Comparison of ENCODE assay signal across 28 cellular contexts in genomic region chrX:109685656-109686078, GRCh38. TPM values are rescaled to one million over a fixed set of nuclear protein-coding genes. Genes with fewer than 3 reads are reported as not detected.
DNase-seq lines count a peak whose midpoint lies in the region; ATAC-seq, FAIRE-seq and TF ChIP-seq lines count a peak whose summit lies in the region.
"Had no signal": no experiment of that assay in that cellular context is flagged by ENCODE, and none has a peak within 500 bp of the region (broad histone marks: within the 10 kb centered on the region; RNA-seq: fewer than 3 reads in every experiment).

No MANE protein-coding gene starts in this region.

- TF ChIP-seq CTCF in PC-9 (conservative IDR thresholded peaks at IDR 0.05) = no peak

- no peaks in the 10 kb centered on the region for H3K27me3 Mint-ChIP-seq in activated CD4-positive, alpha-beta T cell treated with anti-CD3 and anti-CD28 coated beads, Interleukin-2, amount 10 ng/mL, durations not matched to agents 24 days and 14 days
- no peaks in the 10 kb centered on the region for H3K27me3 Mint-ChIP-seq in central memory CD8-positive, alpha-beta T cell
- H3K27me3 Mint-ChIP-seq: progenitor cell of endocrine pancreas had no signal

- H3K27me3 ChIP-seq in PC-9 (ENCODE audit: insufficient read depth, low read depth) = no peaks in the 10 kb centered on the region
- H3K27me3 ChIP-seq: BE2C, gastrocnemius medialis, neural progenitor cell, upper lobe of right lung had no signal

- no TSS peak for BruUV-seq in PC-9 (replicated peaks; lab: Mats Ljungman, UMichigan)

- no peak overlapping the region for H3K4me3 ChIP-seq in PC-9
- H3K4me3 ChIP-seq: gastrocnemius medialis, mucosa of descending colon, neural progenitor cell, SK-N-MC, skin epidermis, upper lobe of right lung had no signal

- H3F3A ChIP-seq in PC-9 (ENCODE audit: insufficient read depth, low read depth) = no peaks in the 10 kb centered on the region

- FAIRE-seq in GM18507 (lab: Jason Lieb, UNC) = peak; percentile 57
- FAIRE-seq: A204.1, islet of Langerhans had no signal

- no peak overlapping the region for H2AFZ ChIP-seq in PC-9
- H2AFZ ChIP-seq: neural progenitor cell had no signal

- intact Hi-C loops in activated CD4-positive, alpha-beta T cell treated with anti-CD3 and anti-CD28 coated beads, Interleukin-2, amount 10 ng/mL, durations not matched to agents 24 days and 14 days (cut with micrococcal nuclease) = loop anchor here (5.0 kb wide), 1 partner anchor 47 kb away; the partner anchor contains the start of gene ACSL4
- intact Hi-C loops in PC-9 (cut with micrococcal nuclease; ENCODE audit: unreplicated experiment) = no loop called here

- H3K36me3 ChIP-seq in PC-9 (ENCODE audit: low read depth) = peaks cover 5% of the 10 kb centered on the region; the same call in 1 of the 2 replicates
- H3K36me3 ChIP-seq: BE2C, gastrocnemius medialis, neural progenitor cell had no signal

- CTCF ChIA-PET in PC-9 (lab: Charles Lee) = no interaction called here

- POLR2A ChIA-PET in PC-9 (lab: Charles Lee; ENCODE audit: unreplicated experiment) = no interaction called here

- no peaks in the 10 kb centered on the region for H3K9me2 ChIP-seq in PC-9 (ENCODE audit: insufficient read depth)

- H3K9me3 ChIP-seq in PC-9 (ENCODE audit: insufficient read depth, low read depth) = no peaks in the 10 kb centered on the region
- H3K9me3 ChIP-seq: BE2C, Caco-2, gastrocnemius medialis, mucosa of descending colon, upper lobe of right lung had no signal

- no peaks in the 10 kb centered on the region for H3K9me3 Mint-ChIP-seq in activated CD4-positive, alpha-beta T cell treated with anti-CD3 and anti-CD28 coated beads, Interleukin-2, amount 10 ng/mL, durations not matched to agents 24 days and 14 days
- H3K9me3 Mint-ChIP-seq in central memory CD8-positive, alpha-beta T cell = no peaks in the 10 kb centered on the region
- H3K9me3 Mint-ChIP-seq: neural progenitor cell had no signal

- H4K20me1 ChIP-seq in PC-9 (ENCODE audit: insufficient read depth) = no peaks in the 10 kb centered on the region

- H3K27ac ChIP-seq in PC-9 = no peak overlapping the region
- H3K27ac ChIP-seq: gastrocnemius medialis, neural progenitor cell, SK-N-MC, skin epidermis, upper lobe of right lung had no signal

- ATAC-seq in HG02885 (IDR thresholded peaks at IDR 0.05; ENCODE audit: poor library complexity, unreplicated experiment) (peak; percentile 44), GM19467 (IDR thresholded peaks at IDR 0.05; ENCODE audit: unreplicated experiment) (no peak)
- ATAC-seq in central memory CD8-positive, alpha-beta T cell (replicated peaks; ENCODE audit: extremely low read depth, poor library complexity, severe bottlenecking) = no peak
- ATAC-seq: gastrocnemius medialis, mucosa of descending colon, upper lobe of right lung had no signal

- H3K4me1 ChIP-seq in PC-9 (replicated peaks; ENCODE audit: insufficient read depth) = no peaks in the 10 kb centered on the region
- H3K4me1 ChIP-seq: BE2C, Caco-2, gastrocnemius medialis, neural progenitor cell, upper lobe of right lung had no signal

- H3K4me1 Mint-ChIP-seq in activated CD4-positive, alpha-beta T cell treated with anti-CD3 and anti-CD28 coated beads, Interleukin-2, amount 10 ng/mL, durations not matched to agents 24 days and 14 days = peaks cover 18% of the 10 kb centered on the region
- peaks cover 12% of the 10 kb centered on the region for H3K4me1 Mint-ChIP-seq in central memory CD8-positive, alpha-beta T cell

- no peak overlapping the region for H3K4me3 Mint-ChIP-seq in activated CD4-positive, alpha-beta T cell treated with anti-CD3 and anti-CD28 coated beads, Interleukin-2, amount 10 ng/mL, durations not matched to agents 24 days and 14 days
- no peak overlapping the region for H3K4me3 Mint-ChIP-seq in central memory CD8-positive, alpha-beta T cell
- H3K4me3 Mint-ChIP-seq: neural progenitor cell had no signal

- H3K4me2 ChIP-seq in PC-9 = no peak overlapping the region
- H3K4me2 ChIP-seq: neural progenitor cell had no signal

- no peak for DNase-seq in activated CD4-positive, alpha-beta T cell treated with anti-CD3 and anti-CD28 coated beads, Interleukin-2, amount 10 ng/mL, durations not matched to agents 24 days and 14 days
- DNase-seq in activated CD4-positive, alpha-beta T cell treated with anti-CD3 and anti-CD28 coated beads for 4 hours = no peak
- no peak for DNase-seq in GM18507 (ENCODE audit: extremely low spot score, insufficient read length, low read depth)
- no peak for DNase-seq in central memory CD8-positive, alpha-beta T cell (ENCODE audit: low spot score in 2 of 2)
- no peak for DNase-seq in PC-9
- no peak for DNase-seq in NCI-H2029 treated with DMSO at 0.1 percent for 48 hours (lab: John Stamatoyannopoulos, UW)
- DNase-seq: BE2C; Caco-2; DND-41; effector CD4-positive, alpha-beta T cell; gastrocnemius medialis; GOT3; hypothalamus; mucosa of descending colon; NCI-H1105; NCI-H2081 treated with DMSO at 0.1 percent for 48 hours; NCI-H446 treated with DMSO at 0.1 percent for 48 hours; NK-92 treated with Interleukin-12 subunit alpha and Interleukin-12 subunit beta, amount 100 ng/mL, for 24 hours; stimulated activated CD4-positive, alpha-beta T cell treated with anti-CD3 and anti-CD28 coated beads, Interleukin-2, amount 100 ng/mL, for 24 hours; upper lobe of right lung had no signal

- H3K36me3 Mint-ChIP-seq in activated CD4-positive, alpha-beta T cell treated with anti-CD3 and anti-CD28 coated beads, Interleukin-2, amount 10 ng/mL, durations not matched to agents 24 days and 14 days (ENCODE audit: low read depth) = peaks cover 24% of the 10 kb centered on the region
- peaks cover 8% of the 10 kb centered on the region for H3K36me3 Mint-ChIP-seq in central memory CD8-positive, alpha-beta T cell (ENCODE audit: insufficient read depth)

- peak overlapping the region; percentile 60 for H3K27ac Mint-ChIP-seq in activated CD4-positive, alpha-beta T cell treated with anti-CD3 and anti-CD28 coated beads, Interleukin-2, amount 10 ng/mL, durations not matched to agents 24 days and 14 days
- peak overlapping the region; percentile 16 for H3K27ac Mint-ChIP-seq in central memory CD8-positive, alpha-beta T cell (ENCODE audit: low read depth)
- H3K27ac Mint-ChIP-seq: neural progenitor cell, progenitor cell of endocrine pancreas had no signal

- H3K79me2 ChIP-seq in PC-9 (ENCODE audit: low read depth) = peaks cover 4% of the 10 kb centered on the region; the same call in 1 of the 2 replicates

RNA-seq across cellular contexts. Expression of gene ACSL4, which starts 47.4 kb away (rescaled TPM):
- total RNA-seq in activated CD4-positive, alpha-beta T cell treated with anti-CD3 and anti-CD28 coated beads, Interleukin-2, amount 10 ng/mL, durations not matched to agents 24 days and 14 days = 75.9 and 87.5 TPM in 2 replicates
- total RNA-seq in PC-9 (2021) = 78.6 and 81.1 TPM in 2 replicates
